ENCODE assay signal across 1 cellular context in the genomic region with DNA sequence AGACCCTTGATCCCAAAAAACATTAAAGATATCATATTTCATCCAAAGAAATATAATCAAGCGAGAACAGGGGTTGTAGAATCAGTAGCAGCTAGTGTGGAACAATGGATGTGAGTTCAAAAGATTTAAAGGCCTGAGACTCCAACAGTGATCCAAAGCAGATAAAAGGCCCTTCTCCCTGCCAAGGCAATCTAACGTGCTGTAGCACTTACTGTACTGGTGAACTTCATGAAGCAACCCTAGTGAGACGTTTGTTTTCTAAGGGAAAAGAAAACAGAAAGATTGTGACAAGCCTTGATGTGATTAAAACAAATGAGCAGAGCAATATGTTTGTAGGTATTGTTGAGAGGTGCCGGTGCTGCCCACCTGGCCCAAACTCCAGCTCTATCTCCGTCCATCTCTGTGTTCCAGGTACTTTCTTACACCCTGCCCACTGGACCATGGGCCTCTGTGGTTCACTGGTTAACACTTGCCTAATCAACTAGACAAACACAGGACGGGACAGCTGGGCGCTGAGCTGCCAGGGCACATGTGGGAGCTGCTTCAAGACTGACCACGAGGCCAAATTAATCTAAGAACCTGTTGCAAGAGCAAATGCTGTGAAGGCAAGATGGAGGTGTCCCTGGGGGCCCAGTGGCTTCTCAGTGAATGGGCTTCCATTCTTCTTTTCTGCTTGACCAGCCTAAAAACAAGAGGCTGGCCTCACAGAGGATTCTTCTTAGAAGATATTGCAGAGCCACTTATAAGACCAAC.
TF ChIP-seq lines count a peak whose summit lies in the region.

No MANE protein-coding gene starts in this region.

TF ChIP-seq in H1, 55 proteins besides CTCF, POLR2A, EP300 and RAD21 (continued from another document):
- TF ChIP-seq RNF2 (IDR thresholded peaks at IDR 0.05; ENCODE audit: borderline replicate concordance, low read depth, low read length, missing control alignments, poor library complexity, severe bottlenecking): no peak
- TF ChIP-seq TCF12 (IDR thresholded peaks at IDR 0.05; ENCODE audit: low read depth, low read length): no peak
- no peak for TF ChIP-seq FOSL1 (IDR thresholded peaks at IDR 0.05; ENCODE audit: insufficient read depth, low read depth, low read length)
- no peak for TF ChIP-seq NRF1 (IDR thresholded peaks at IDR 0.05; ENCODE audit: low read depth, low read length)
- no peak for TF ChIP-seq CHD2 (IDR thresholded peaks at IDR 0.05; ENCODE audit: low read length)
- no peak for TF ChIP-seq KDM4A (IDR thresholded peaks at IDR 0.05; ENCODE audit: low read depth, low read length, severe bottlenecking)
- no peak for TF ChIP-seq BACH1 (IDR thresholded peaks at IDR 0.05; ENCODE audit: low read length)
- no peak for TF ChIP-seq JUND (IDR thresholded peaks at IDR 0.05; ENCODE audit: low read length)
- TF ChIP-seq CHD1 (IDR thresholded peaks at IDR 0.05; ENCODE audit: low read depth, low read length): no peak
- TF ChIP-seq CREB1 (IDR thresholded peaks at IDR 0.05): no peak
- no peak for TF ChIP-seq YY1 (IDR thresholded peaks at IDR 0.05; ENCODE audit: low read depth, low read length)
TF ChIP-seq in H1: peak in this region for 0.
